ENCODE assay signal across 8 cellular contexts in genomic region chr6:43509984-43510826, GRCh38. TPM values are rescaled to one million over a fixed set of nuclear protein-coding genes. Genes with fewer than 3 reads are reported as not detected.
DNase-seq lines count a peak whose midpoint lies in the region; TF ChIP-seq lines count a peak whose summit lies in the region.

A gene with protein sequence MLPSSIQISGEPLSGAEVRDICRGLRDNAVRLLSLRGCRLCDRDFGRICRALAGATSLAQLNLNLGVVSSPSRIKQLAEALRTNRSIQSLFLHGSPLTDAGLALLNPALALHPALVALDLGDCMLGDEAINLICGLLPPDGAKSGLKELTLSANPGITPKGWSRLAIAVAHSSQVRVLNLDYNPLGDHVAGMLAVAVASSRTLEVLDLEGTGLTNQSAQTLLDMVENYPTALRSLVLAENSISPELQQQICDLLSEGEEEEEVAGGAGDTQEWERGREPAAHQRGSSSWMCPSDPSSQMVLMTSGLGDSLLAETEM (minus strand): TSS chr6:43510346. CDS start chr6:43509785, 561 bp downstream.

- no peaks in the 10 kb centered on the region for H3K9me3 ChIP-seq in HEK293 (ENCODE audit: control insufficient read depth, insufficient read depth, low read depth, low read length)

- POLR2A ChIA-PET in HEK293 (lab: Yijun Ruan, JAX) = interaction anchor here (0.6 to 2.2 kb wide), 10 partner anchors 9 to 600 kb away, joined by 3 to 8 read pairs (median 4); partner anchors contain the start of genes ABCC10, KLHDC3, TJAP1 and VEGFA

- CTCF ChIA-PET in HEK293 (lab: Yijun Ruan, JAX) = interaction anchor here (0.7 to 8.5 kb wide), 9 partner anchors 9 to 366 kb away, joined by 3 to 142 read pairs (median 4); partner anchors contain the start of genes DLK2 and ZNF318

- DNase-seq in ELR (ENCODE audit: low read depth) (peak; percentile 86), NCI-H2171 (lab: John Stamatoyannopoulos, UW) (peak; percentile 57), cerebellar cortex (ENCODE audit: low spot score) (peak; percentile 76), kidney epithelial cell (ENCODE audit: low read depth) (no peak), AML-193 (lab: John Stamatoyannopoulos, UW) (no peak)
- DNase-seq in activated CD4-positive, CD25-positive, alpha-beta regulatory T cell treated with anti-CD3 and anti-CD28 coated beads, Interleukin-2, amount 50 U/mL, for 72 hours = peak; percentile 86
- DNase-seq in stimulated activated CD4-positive, alpha-beta T cell treated with anti-CD3 and anti-CD28 coated beads, Interleukin-12 subunit alpha, Interleukin-12 subunit beta, amount 100 ng/mL, for 48 hours (ENCODE audit: low read depth in 2 of 3, low spot score in 1 of 3) = peak; percentile 33 to 78 (median 58)

- H3K36me3 ChIP-seq in HEK293 (ENCODE audit: control insufficient read depth in 2 of 2, insufficient read depth in 1 of 2, low read length in 2 of 2) (peaks cover 16 to 55% of the 10 kb centered on the region in 2 experiments), kidney epithelial cell (ENCODE audit: control insufficient read depth, insufficient read depth, low read length) (peaks cover 6% of the 10 kb centered on the region)

- no peaks in the 10 kb centered on the region for H3K4me1 ChIP-seq in HEK293 (ENCODE audit: control insufficient read depth, insufficient read depth, low read length)

- H3K4me3 ChIP-seq in HEK293 (ENCODE audit: low read depth, low read length) = peak within 1 kb of the TSS; percentile 51
- H3K4me3 ChIP-seq in kidney epithelial cell (ENCODE audit: low read depth, low read length) = peak within 1 kb of the TSS; percentile 61

- peaks cover 9% of the 10 kb centered on the region for H3K27me3 ChIP-seq in kidney epithelial cell (ENCODE audit: control insufficient read depth, insufficient read depth, low read length)

- no peak within 1 kb of the TSS; the same call in 1 of the 2 replicates for H3K27ac ChIP-seq in HEK293 (ENCODE audit: extremely low read depth, low read depth, low read length)

- TF ChIP-seq CTCF in HEK293 (tag by site-specific recombination; IDR thresholded peaks at IDR 0.05) (no peak), kidney epithelial cell (IDR thresholded peaks at IDR 0.05; ENCODE audit: insufficient read depth, low read length, poor library complexity, severe bottlenecking) (no peak)

TF ChIP-seq in HEK293, 187 proteins besides CTCF, POLR2A, EP300 and RAD21 (continues in another document):
- TF ChIP-seq, protein P1, sequence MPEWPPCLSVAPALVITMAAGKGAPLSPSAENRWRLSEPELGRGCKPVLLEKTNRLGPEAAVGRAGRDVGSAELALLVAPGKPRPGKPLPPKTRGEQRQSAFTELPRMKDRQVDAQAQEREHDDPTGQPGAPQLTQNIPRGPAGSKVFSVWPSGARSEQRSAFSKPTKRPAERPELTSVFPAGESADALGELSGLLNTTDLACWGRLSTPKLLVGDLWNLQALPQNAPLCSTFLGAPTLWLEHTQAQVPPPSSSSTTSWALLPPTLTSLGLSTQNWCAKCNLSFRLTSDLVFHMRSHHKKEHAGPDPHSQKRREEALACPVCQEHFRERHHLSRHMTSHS (tag by site-specific recombination; IDR thresholded peaks at IDR 0.05) = no peak
- TF ChIP-seq ZNF473 (tag by site-specific recombination; IDR thresholded peaks at IDR 0.05) (no peak), ZNF2 (tag by site-specific recombination; IDR thresholded peaks at IDR 0.05) (no peak), ZFHX2 (tag by site-specific recombination; conservative IDR thresholded peaks at IDR 0.05) (peak; percentile 91), ZNF621 (tag by site-specific recombination; IDR thresholded peaks at IDR 0.05) (no peak), TSHZ1 (tag by site-specific recombination; IDR thresholded peaks at IDR 0.05; ENCODE audit: borderline replicate concordance) (no peak), GLI2 (tag by site-specific recombination; IDR thresholded peaks at IDR 0.05; ENCODE audit: borderline replicate concordance, low read depth) (no peak), ZNF223 (tag by site-specific recombination; IDR thresholded peaks at IDR 0.05) (no peak), ZBTB49 (tag by site-specific recombination; IDR thresholded peaks at IDR 0.05; ENCODE audit: low read depth) (no peak), INSM2 (tag by site-specific recombination; IDR thresholded peaks at IDR 0.05) (no peak), ZNF776 (tag by site-specific recombination; IDR thresholded peaks at IDR 0.05; ENCODE audit: borderline replicate concordance) (no peak), OVOL3 (tag by site-specific recombination; IDR thresholded peaks at IDR 0.05) (no peak)
- TF ChIP-seq, protein P2, sequence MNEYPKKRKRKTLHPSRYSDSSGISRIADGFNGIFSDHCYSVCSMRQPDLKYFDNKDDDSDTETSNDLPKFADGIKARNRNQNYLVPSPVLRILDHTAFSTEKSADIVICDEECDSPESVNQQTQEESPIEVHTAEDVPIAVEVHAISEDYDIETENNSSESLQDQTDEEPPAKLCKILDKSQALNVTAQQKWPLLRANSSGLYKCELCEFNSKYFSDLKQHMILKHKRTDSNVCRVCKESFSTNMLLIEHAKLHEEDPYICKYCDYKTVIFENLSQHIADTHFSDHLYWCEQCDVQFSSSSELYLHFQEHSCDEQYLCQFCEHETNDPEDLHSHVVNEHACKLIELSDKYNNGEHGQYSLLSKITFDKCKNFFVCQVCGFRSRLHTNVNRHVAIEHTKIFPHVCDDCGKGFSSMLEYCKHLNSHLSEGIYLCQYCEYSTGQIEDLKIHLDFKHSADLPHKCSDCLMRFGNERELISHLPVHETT (tag by site-specific recombination; IDR thresholded peaks at IDR 0.05) = no peak

RNA-seq across cellular contexts. Expression of the gene that starts here (rescaled TPM):
- total RNA-seq in kidney epithelial cell = not detected in 2 replicates

Comparison
In these comparisons a context has a peak if more than half of its experiments do, and no peak if none do; other contexts are left out.
1. DNase-seq: peak in ELR (single experiment), NCI-H2171 (single experiment), activated CD4-positive, CD25-positive, alpha-beta regulatory T cell treated with anti-CD3 and anti-CD28 coated beads, Interleukin-2, amount 50 U/mL, for 72 hours (single experiment), cerebellar cortex (single experiment) and stimulated activated CD4-positive, alpha-beta T cell treated with anti-CD3 and anti-CD28 coated beads, Interleukin-12 subunit alpha, Interleukin-12 subunit beta, amount 100 ng/mL, for 48 hours (3 of 3); none in kidney epithelial cell (single experiment) and AML-193 (0 of 2).